In the genomic region with DNA sequence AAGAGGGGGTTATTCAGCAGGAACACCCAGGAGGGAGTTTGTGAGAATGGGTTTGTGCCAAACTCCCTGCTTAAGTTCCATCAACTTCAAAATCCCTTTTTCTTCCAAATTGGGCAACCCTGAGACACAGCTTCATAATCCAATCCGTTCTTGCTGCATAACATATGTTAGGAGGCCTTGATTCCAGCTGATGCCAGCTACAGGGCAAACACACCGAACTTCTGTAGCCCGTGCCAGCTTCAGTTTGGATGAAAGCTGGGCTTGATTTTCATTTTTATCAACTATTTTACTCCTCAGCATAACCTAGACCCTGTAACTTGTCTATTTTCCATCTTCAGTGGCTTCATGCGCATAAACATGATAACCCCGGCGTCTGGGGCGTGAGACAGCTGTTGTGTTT, we compare ENCODE assay signal across 34 cellular contexts.
"Had no signal": no experiment of that assay in that cellular context is flagged by ENCODE, and none has a peak within 500 bp of the region (broad histone marks: within the 10 kb centered on the region; RNA-seq: fewer than 3 reads in every experiment).

No MANE protein-coding gene starts in this region.

- DNase-seq: Karpas-422, Kasumi-1, MG63, MM.1S, MV-4-11, NCI-H1048, NCI-H1092, NCI-H1092 treated with DMSO at 0.1 percent for 48 hours, NCI-H1105, NCI-H1105 treated with DMSO at 0.1 percent for 48 hours, NCI-H1417, NCI-H1417 treated with DMSO at 0.1 percent for 48 hours, NCI-H1436, NCI-H1436 treated with DMSO at 0.1 percent for 48 hours, NCI-H146, NCI-H1694, NCI-H1694 treated with DMSO at 0.1 percent for 48 hours, NCI-H187, NCI-H187 treated with DMSO at 0.1 percent for 48 hours, NCI-H1930, NCI-H2029, NCI-H2029 treated with DMSO at 0.1 percent for 48 hours, NCI-H2081, NCI-H2081 treated with DMSO at 0.1 percent for 48 hours, NCI-H2107, NCI-H2171, NCI-H2171 treated with DMSO at 0.1 percent for 48 hours, NCI-H2227 treated with DMSO at 0.1 percent for 48 hours, NCI-H226, NCI-H345, NCI-H446, NCI-H446 treated with DMSO at 0.1 percent for 48 hours, NCI-H510A, NCI-H510A treated with DMSO at 0.1 percent for 48 hours had no signal

- H3K27me3 ChIP-seq: MG63 had no signal

- H3K4me3 ChIP-seq: MG63 had no signal

- H3K9me3 ChIP-seq: MG63 had no signal

- H3K36me3 ChIP-seq: MG63 had no signal
